In the genomic region with DNA sequence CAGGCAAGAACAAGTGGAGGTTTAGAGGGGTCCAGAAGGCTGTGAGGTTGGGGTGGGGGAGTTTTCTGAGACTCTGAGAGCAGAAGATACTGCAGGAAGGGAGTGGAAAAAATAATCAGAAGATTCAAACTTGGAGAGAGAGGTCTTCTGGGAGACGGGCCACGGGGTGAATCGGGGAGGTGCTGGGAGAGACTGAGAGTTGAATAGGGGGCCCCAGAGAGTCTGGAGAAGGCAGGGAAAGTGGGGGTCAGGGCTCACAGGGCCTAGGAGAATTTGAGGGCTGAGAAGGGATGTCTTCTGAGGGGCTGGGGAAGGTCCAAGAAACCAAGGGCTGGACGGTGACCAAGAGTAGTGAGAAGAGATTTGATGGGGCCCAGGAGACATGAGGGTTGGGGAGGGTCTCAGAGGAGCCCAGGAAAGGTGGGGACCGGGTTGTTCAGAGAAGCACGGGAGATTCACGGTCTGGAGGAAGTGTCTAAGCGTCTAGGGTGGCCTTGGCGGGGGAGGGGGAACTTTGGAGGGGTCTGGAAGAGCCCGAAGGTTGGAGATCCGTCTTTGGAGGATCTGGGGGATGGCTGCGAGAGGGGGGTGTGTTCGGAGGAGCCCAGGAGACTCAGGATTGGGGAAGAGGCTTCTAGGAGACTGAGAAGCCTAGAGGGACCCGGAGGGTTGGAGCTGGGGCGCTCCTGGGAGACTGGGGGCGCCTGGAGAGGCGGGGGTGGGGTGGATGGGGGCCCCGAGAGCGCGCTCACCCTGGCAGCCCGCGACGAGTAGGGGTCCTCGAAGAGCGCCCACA, we compare ENCODE assay signal across 10 cellular contexts. TPM values are rescaled to one million over a fixed set of nuclear protein-coding genes. Genes with fewer than 3 reads are reported as not detected.
A peak's percentile ranks its signal among the peaks of the same experiment; 100 is the strongest.
DNase-seq lines count a peak whose midpoint lies in the region; ATAC-seq and TF ChIP-seq lines count a peak whose summit lies in the region.
"Had no signal": no experiment of that assay in that cellular context is flagged by ENCODE, and none has a peak within 500 bp of the region (broad histone marks: within the 10 kb centered on the region; RNA-seq: fewer than 3 reads in every experiment).

No MANE protein-coding gene starts in this region.

- H3K27me3 ChIP-seq in Caco-2 (replicated peaks; ENCODE audit: control insufficient read depth, insufficient read depth, low read length), result no peaks in the 10 kb centered on the region
- peaks cover 26% of the 10 kb centered on the region for H3K27me3 ChIP-seq in HUES6 (ENCODE audit: control insufficient read depth, insufficient read depth, low read length)
- peaks cover 57% of the 10 kb centered on the region for H3K27me3 ChIP-seq in osteoblast (ENCODE audit: insufficient read depth, low read length)

- H3K4me1 Mint-ChIP-seq in Caco-2 (ENCODE audit: low read depth, unreplicated experiment) (peaks cover 44% of the 10 kb centered on the region), chondrocyte (ENCODE audit: low read depth) (peaks cover 47% of the 10 kb centered on the region)

- H3K36me3 ChIP-seq in Caco-2 (ENCODE audit: control insufficient read depth, insufficient read depth, low read length) (no peaks in the 10 kb centered on the region), HUES6 (ENCODE audit: control insufficient read depth, insufficient read depth, low read length) (peaks cover 10% of the 10 kb centered on the region), osteoblast (ENCODE audit: insufficient read depth, low read length) (no peaks in the 10 kb centered on the region)
- H3K36me3 ChIP-seq: colonic mucosa, tibial nerve had no signal

- intact Hi-C loops in Caco-2 (cut with micrococcal nuclease; ENCODE audit: unreplicated experiment), result no loop called here

- no peak overlapping the region for H2AFZ ChIP-seq in osteoblast (ENCODE audit: low read length)

- BruUV-seq in Caco-2 (replicated peaks; lab: Mats Ljungman, UMichigan), result no TSS peak

- H3K4me3 ChIP-seq in Caco-2 (ENCODE audit: low read depth, low read length) (peak overlapping the region; percentile 25), HUES6 (ENCODE audit: low read depth, low read length) (0 out of 2 replicates have a peak overlapping the region, but pooled peaks have one; percentile 25), osteoblast (ENCODE audit: insufficient read depth, low read length) (no peak overlapping the region)

- H4K20me1 ChIP-seq in osteoblast (ENCODE audit: insufficient read depth, low read length), result no peaks in the 10 kb centered on the region

- H3K9me3 ChIP-seq in Caco-2, result no peaks in the 10 kb centered on the region
- no peaks in the 10 kb centered on the region for H3K9me3 ChIP-seq in HUES6 (ENCODE audit: control insufficient read depth, insufficient read depth, low read depth, low read length)
- H3K9me3 ChIP-seq in osteoblast (ENCODE audit: low read depth, low read length), result no peaks in the 10 kb centered on the region
- H3K9me3 ChIP-seq: colonic mucosa, tibial nerve had no signal

- CTCF ChIA-PET in Caco-2 (lab: Charles Lee), result interaction anchor here (1.0 to 2.1 kb wide), 3 partner anchors 12 to 180 kb away, joined by 3 to 23 read pairs (median 11); no protein-coding TSS in a partner anchor

- peak overlapping the region; percentile 74 for H3K4me3 Mint-ChIP-seq in Caco-2 (ENCODE audit: unreplicated experiment)
- H3K4me3 Mint-ChIP-seq in chondrocyte (ENCODE audit: unreplicated experiment), result peak overlapping the region; percentile 46

- H3K4me2 ChIP-seq in osteoblast (ENCODE audit: insufficient read depth, low read length), result no peak overlapping the region

- no peak overlapping the region for H3K9ac ChIP-seq in HUES6 (ENCODE audit: low read length)

- H3K27ac Mint-ChIP-seq in Caco-2 (ENCODE audit: unreplicated experiment) (peak overlapping the region; percentile 70), chondrocyte (ENCODE audit: unreplicated experiment) (peak overlapping the region; percentile 41)

- POLR2A ChIA-PET in Caco-2 (lab: Charles Lee), result no interaction called here

- peaks cover 10% of the 10 kb centered on the region for H3K27me3 Mint-ChIP-seq in Caco-2 (ENCODE audit: insufficient read depth, unreplicated experiment)
- peaks cover 20% of the 10 kb centered on the region for H3K27me3 Mint-ChIP-seq in chondrocyte (ENCODE audit: low read depth)

- no peak for TF ChIP-seq CTCF in Caco-2 (IDR thresholded peaks at IDR 0.05; ENCODE audit: insufficient read depth in 1 of 2, low read depth in 1 of 2, low read length in 1 of 2, severe bottlenecking in 1 of 2, unreplicated experiment in 1 of 2)
- no peak for TF ChIP-seq CTCF in chondrocyte (IDR thresholded peaks at IDR 0.05)
- TF ChIP-seq CTCF in osteoblast (IDR thresholded peaks at IDR 0.05; ENCODE audit: extremely low read depth, low read depth, low read length), result no peak

- H3K4me1 ChIP-seq in Caco-2 (peaks cover 35% of the 10 kb centered on the region), HUES6 (ENCODE audit: control insufficient read depth, insufficient read depth, low read length) (peaks cover 22% of the 10 kb centered on the region), osteoblast (ENCODE audit: insufficient read depth, low read length) (no peaks in the 10 kb centered on the region)

- peaks cover 65% of the 10 kb centered on the region for H3K36me3 Mint-ChIP-seq in Caco-2 (ENCODE audit: insufficient read depth, unreplicated experiment)
- peaks cover 6% of the 10 kb centered on the region for H3K36me3 Mint-ChIP-seq in chondrocyte (ENCODE audit: low read depth)

- H3K79me2 ChIP-seq in osteoblast (ENCODE audit: insufficient read depth, low read length), result no peaks in the 10 kb centered on the region

- no peak for DNase-seq in Caco-2
- DNase-seq in chondrocyte (ENCODE audit: low spot score), result no peak
- peak; percentile 80 for DNase-seq in osteoblast (ENCODE audit: insufficient read length, low spot score, missing footprints)
- no peak for DNase-seq in NCI-H774 (lab: John Stamatoyannopoulos, UW)
- DNase-seq in GF-D8 (lab: John Stamatoyannopoulos, UW), result no peak
- DNase-seq: colonic mucosa had no signal

- H3K27ac ChIP-seq in HUES6 (ENCODE audit: low read depth, low read length) (no peak overlapping the region), osteoblast (ENCODE audit: low read depth, low read length) (no peak overlapping the region)
- H3K27ac ChIP-seq: colonic mucosa, tibial nerve had no signal

- H3K9me3 Mint-ChIP-seq in Caco-2 (ENCODE audit: unreplicated experiment), result peaks cover 16% of the 10 kb centered on the region
- no peaks in the 10 kb centered on the region for H3K9me3 Mint-ChIP-seq in chondrocyte (ENCODE audit: low read depth)

- ATAC-seq in GM18909 (IDR thresholded peaks at IDR 0.05; ENCODE audit: poor library complexity, unreplicated experiment), result no peak

RNA-seq across cellular contexts. Expression of gene KCNC3, which starts 1.5 kb away (rescaled TPM):
- total RNA-seq in Caco-2 (2022), result 20.6 and 24.6 TPM in 2 replicates
- 4.9 to 9.3 TPM (median 8.9 TPM) in 3 replicates for total RNA-seq in chondrocyte
- under 0.01 TPM in 1 of 2 replicates, not detected in the other for total RNA-seq in osteoblast
- total RNA-seq: HT1080 had no signal

RNA-seq across cellular contexts. Expression of gene NAPSA, which starts 37.8 kb away (rescaled TPM):
- 1.2 and 1.6 TPM in 2 replicates for total RNA-seq in Caco-2 (2022)
- total RNA-seq in chondrocyte, result 0.27 to 0.74 TPM (median 0.55 TPM) in 3 replicates
- total RNA-seq in osteoblast, result under 0.01 and 0.29 TPM in 2 replicates
- total RNA-seq: HT1080 had no signal

RNA-seq across cellular contexts. Expression of gene NR1H2, which starts 48.6 kb away (rescaled TPM):
- total RNA-seq in Caco-2 (2022), result 38.3 and 40.3 TPM in 2 replicates
- 47.7 to 48.9 TPM (median 48.3 TPM) in 3 replicates for total RNA-seq in chondrocyte
- 91.1 and 113 TPM in 2 replicates for total RNA-seq in osteoblast

RNA-seq across cellular contexts. Expression of gene POLD1, which starts 56.5 kb away (rescaled TPM):
- total RNA-seq in Caco-2 (2022), result 128 TPM in 2 replicates
- 15.7 to 37.2 TPM (median 15.8 TPM) in 3 replicates for total RNA-seq in chondrocyte
- 14.7 and 15.6 TPM in 2 replicates for total RNA-seq in osteoblast
